In the genomic region with DNA sequence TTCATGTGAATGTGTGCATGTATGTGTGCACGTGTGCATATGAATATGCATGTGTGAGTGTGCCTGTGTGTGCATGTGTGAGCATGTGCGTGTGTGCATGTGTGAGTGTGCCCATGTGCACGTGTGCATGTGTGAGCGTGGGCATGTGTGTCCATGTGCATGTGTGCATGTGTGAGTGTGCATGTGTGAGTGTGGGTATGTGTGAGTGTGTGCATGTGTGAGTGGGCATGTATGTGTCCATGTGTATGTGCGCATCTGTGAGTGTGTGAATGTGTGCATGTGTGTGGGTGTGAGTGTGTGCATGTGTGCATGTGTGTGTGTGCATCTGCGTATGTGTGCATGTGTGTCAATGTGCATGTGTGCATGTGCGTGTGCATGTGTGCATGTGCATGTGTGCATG, we compare ENCODE assay signal across 1 cellular context.
TF ChIP-seq lines count a peak whose summit lies in the region.

No MANE protein-coding gene starts in this region.

TF ChIP-seq in HepG2, 621 proteins besides CTCF, POLR2A, EP300 and RAD21 (continued from another document):
- TF ChIP-seq FOXP4 (CRISPR knock-in tag; IDR thresholded peaks at IDR 0.05) (no peak), MAZ (IDR thresholded peaks at IDR 0.05; ENCODE audit: borderline replicate concordance, low read depth, low read length) (no peak), MAZ (CRISPR knock-in tag; IDR thresholded peaks at IDR 0.05; ENCODE audit: low read depth) (no peak)
